Comparison of ENCODE assay signal across 1 cellular context in the genomic region with DNA sequence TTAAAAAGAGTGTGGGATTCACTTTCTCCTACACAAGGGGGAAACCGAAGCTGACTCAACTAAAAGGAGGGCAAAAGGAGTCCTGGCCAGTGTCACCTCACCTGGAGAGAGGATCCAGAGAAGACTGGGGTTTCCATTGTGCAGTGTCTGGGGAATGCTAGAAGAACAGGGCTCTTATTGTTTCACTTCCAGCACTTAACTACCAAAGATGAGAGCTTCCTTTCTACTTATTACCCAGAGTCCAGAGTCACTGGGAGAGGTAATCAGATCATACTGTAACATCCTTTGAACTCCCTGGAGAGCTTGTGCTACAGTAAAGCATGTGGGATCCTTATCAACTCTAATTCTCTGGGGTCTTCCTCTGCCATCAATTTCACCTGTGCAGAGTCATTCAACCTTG.
TF ChIP-seq lines count a peak whose summit lies in the region.

No MANE protein-coding gene starts in this region.

TF ChIP-seq in H1, 55 proteins besides CTCF, POLR2A, EP300 and RAD21:
- TF ChIP-seq POLR2AphosphoS5 (IDR thresholded peaks at IDR 0.05; ENCODE audit: low read depth, low read length) (no peak), CTBP2 (IDR thresholded peaks at IDR 0.05; ENCODE audit: borderline replicate concordance, insufficient read depth, insufficient read length, low read length) (no peak), CREB1 (IDR thresholded peaks at IDR 0.05) (no peak), RBBP5 (IDR thresholded peaks at IDR 0.05; ENCODE audit: borderline replicate concordance, low read depth, low read length) (no peak), PHF8 (conservative IDR thresholded peaks at IDR 0.05; ENCODE audit: low read depth, low read length) (no peak), TEAD4 (IDR thresholded peaks at IDR 0.05; ENCODE audit: low read depth, low read length) (no peak), GABPA (IDR thresholded peaks at IDR 0.05; ENCODE audit: borderline replicate concordance, insufficient read depth, low read length) (no peak), KDM5A (IDR thresholded peaks at IDR 0.05; ENCODE audit: low read length) (no peak), TCF12 (IDR thresholded peaks at IDR 0.05; ENCODE audit: low read depth, low read length) (no peak), CHD2 (IDR thresholded peaks at IDR 0.05; ENCODE audit: low read length) (no peak), MAFK (IDR thresholded peaks at IDR 0.05; ENCODE audit: low read depth, low read length) (no peak)
- TF ChIP-seq, protein P1, sequence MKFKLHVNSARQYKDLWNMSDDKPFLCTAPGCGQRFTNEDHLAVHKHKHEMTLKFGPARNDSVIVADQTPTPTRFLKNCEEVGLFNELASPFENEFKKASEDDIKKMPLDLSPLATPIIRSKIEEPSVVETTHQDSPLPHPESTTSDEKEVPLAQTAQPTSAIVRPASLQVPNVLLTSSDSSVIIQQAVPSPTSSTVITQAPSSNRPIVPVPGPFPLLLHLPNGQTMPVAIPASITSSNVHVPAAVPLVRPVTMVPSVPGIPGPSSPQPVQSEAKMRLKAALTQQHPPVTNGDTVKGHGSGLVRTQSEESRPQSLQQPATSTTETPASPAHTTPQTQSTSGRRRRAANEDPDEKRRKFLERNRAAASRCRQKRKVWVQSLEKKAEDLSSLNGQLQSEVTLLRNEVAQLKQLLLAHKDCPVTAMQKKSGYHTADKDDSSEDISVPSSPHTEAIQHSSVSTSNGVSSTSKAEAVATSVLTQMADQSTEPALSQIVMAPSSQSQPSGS (IDR thresholded peaks at IDR 0.05; ENCODE audit: low read length) = no peak
